ENCODE assay signal across 15 cellular contexts in genomic region chr5:80269991-80270438, GRCh38. TPM values are rescaled to one million over a fixed set of nuclear protein-coding genes. Genes with fewer than 3 reads are reported as not detected.
DNase-seq lines count a peak whose midpoint lies in the region; TF ChIP-seq lines count a peak whose summit lies in the region.
"Had no signal": no experiment of that assay in that cellular context is flagged by ENCODE, and none has a peak within 500 bp of the region (broad histone marks: within the 10 kb centered on the region; RNA-seq: fewer than 3 reads in every experiment).

No MANE protein-coding gene starts in this region.

- H3K4me3 ChIP-seq in GM12865 (ENCODE audit: low read depth, low read length) = no peak overlapping the region
- no peak overlapping the region for H3K4me3 ChIP-seq in OCI-LY7 (ENCODE audit: low read depth, low read length, poor library complexity, severe bottlenecking)
- no peak overlapping the region for H3K4me3 ChIP-seq in stomach
- no peak overlapping the region for H3K4me3 ChIP-seq in brain microvascular endothelial cell (ENCODE audit: low read depth, low read length)
- H3K4me3 ChIP-seq in H7 (ENCODE audit: insufficient read depth, low read depth, low read length) = no peak overlapping the region
- H3K4me3 ChIP-seq: dorsolateral prefrontal cortex had no signal

- H3K79me2 ChIP-seq in OCI-LY7 (ENCODE audit: insufficient read depth, low read depth, low read length) = no peaks in the 10 kb centered on the region

- H3K27me3 ChIP-seq in stomach (no peaks in the 10 kb centered on the region), brain microvascular endothelial cell (replicated peaks) (no peaks in the 10 kb centered on the region), H7 (ENCODE audit: control insufficient read depth, insufficient read depth, low read length) (no peaks in the 10 kb centered on the region)
- H3K27me3 ChIP-seq: dorsolateral prefrontal cortex had no signal

- H3K27ac Mint-ChIP-seq in activated T-cell treated with anti-CD3 and anti-CD28 coated beads, Interleukin-2, amount 50 U/mL, for 24 hours = peak overlapping the region; percentile 88
- peak overlapping the region; percentile 75 for H3K27ac Mint-ChIP-seq in mesothelial cell of epicardium

- peak; percentile 28 for DNase-seq in GM12865 (ENCODE audit: low read depth)
- peak; percentile 30 for DNase-seq in OCI-LY7 (ENCODE audit: low spot score)
- DNase-seq in activated T-cell treated with anti-CD3 and anti-CD28 coated beads, Interleukin-2, amount 50 U/mL, for 24 hours = no peak
- no peak for DNase-seq in mesothelial cell of epicardium (ENCODE audit: low spot score in 2 of 2, unreplicated experiment in 2 of 2)
- no peak for DNase-seq in dermis blood vessel endothelial cell
- no peak for DNase-seq in stomach
- no peak for DNase-seq in brain microvascular endothelial cell
- no peak for DNase-seq in H7
- DNase-seq: dorsolateral prefrontal cortex, EL had no signal

- H3K36me3 ChIP-seq in OCI-LY7 (ENCODE audit: insufficient read depth, low read length) (no peaks in the 10 kb centered on the region), stomach (no peaks in the 10 kb centered on the region), brain microvascular endothelial cell (replicated peaks) (no peaks in the 10 kb centered on the region), H7 (replicated peaks; ENCODE audit: control insufficient read depth, insufficient read depth, low read length) (no peaks in the 10 kb centered on the region)

- no peaks in the 10 kb centered on the region for H4K20me1 ChIP-seq in OCI-LY7 (ENCODE audit: insufficient read depth, low read length)

- H3K9me2 ChIP-seq in OCI-LY7 (ENCODE audit: insufficient read depth, low read length) = no peaks in the 10 kb centered on the region

- CTCF ChIA-PET in OCI-LY7 (lab: Charles Lee; ENCODE audit: unreplicated experiment) = no interaction called here

- no peak overlapping the region for H3K27ac ChIP-seq in OCI-LY7 (ENCODE audit: low read depth, low read length, poor library complexity, severe bottlenecking)
- no peak overlapping the region for H3K27ac ChIP-seq in stomach
- no peak overlapping the region for H3K27ac ChIP-seq in brain microvascular endothelial cell
- H3K27ac ChIP-seq: dorsolateral prefrontal cortex had no signal

- H3K4me1 ChIP-seq in OCI-LY7 (ENCODE audit: insufficient read depth, low read length, poor library complexity, severe bottlenecking) = peaks cover 21% of the 10 kb centered on the region
- peaks cover 0 to 14% (median 5%) of the 10 kb centered on the region in 4 donors for H3K4me1 ChIP-seq in stomach

- peaks cover 33% of the 10 kb centered on the region for H3K4me1 Mint-ChIP-seq in activated T-cell treated with anti-CD3 and anti-CD28 coated beads, Interleukin-2, amount 50 U/mL, for 24 hours (ENCODE audit: low read depth)
- H3K4me1 Mint-ChIP-seq in mesothelial cell of epicardium = peaks cover 21% of the 10 kb centered on the region

- TF ChIP-seq CTCF in GM12865 (IDR thresholded peaks at IDR 0.05; ENCODE audit: insufficient read depth, low read depth, low read length, missing control alignments) (no peak), OCI-LY7 (conservative IDR thresholded peaks at IDR 0.05; ENCODE audit: low read length) (no peak), mesothelial cell of epicardium (IDR thresholded peaks at IDR 0.05; ENCODE audit: unreplicated experiment) (no peak), stomach (IDR thresholded peaks at IDR 0.05) (no peak), brain microvascular endothelial cell (IDR thresholded peaks at IDR 0.05; ENCODE audit: low read depth, low read length, missing control alignments) (no peak)

- in situ Hi-C loops in brain microvascular endothelial cell (cut with HindIII; ENCODE audit: low pct_ligation_motif_present, low sequenced_read_pairs) = no loop called here

- H3K9me3 ChIP-seq in OCI-LY7 (ENCODE audit: low read length) (no peaks in the 10 kb centered on the region), stomach (no peaks in the 10 kb centered on the region)

- intact Hi-C loops in OCI-LY7 (cut with micrococcal nuclease; ENCODE audit: unreplicated experiment) = no loop called here
- intact Hi-C loops in stomach (cut with DNase I; ENCODE audit: low total_unique reads) = loop anchor here (10.0 kb wide), 1 partner anchor 165 kb away; no protein-coding TSS in a partner anchor

- WGBS in stomach, 5 donors = 81 to 86% (median 82%) methylated on average over 8 of the region's 8 CpGs

- POLR2A ChIA-PET in OCI-LY7 (lab: Charles Lee) = interaction anchor here (0.6 to 2.8 kb wide), 2 partner anchors 15 to 316 kb away, joined by 4 to 15 read pairs; partner anchors contain the start of gene SERINC5

- peak overlapping the region; percentile 84 for H2AFZ ChIP-seq in OCI-LY7 (ENCODE audit: low read length)

- H3K36me3 Mint-ChIP-seq in activated T-cell treated with anti-CD3 and anti-CD28 coated beads, Interleukin-2, amount 50 U/mL, for 24 hours (ENCODE audit: low read depth) = no peaks in the 10 kb centered on the region
- no peaks in the 10 kb centered on the region for H3K36me3 Mint-ChIP-seq in mesothelial cell of epicardium

- peak overlapping the region; percentile 35 for H3K4me2 ChIP-seq in OCI-LY7 (ENCODE audit: low read length)

- no peaks in the 10 kb centered on the region for H3K27me3 Mint-ChIP-seq in activated T-cell treated with anti-CD3 and anti-CD28 coated beads, Interleukin-2, amount 50 U/mL, for 24 hours
- H3K27me3 Mint-ChIP-seq in mesothelial cell of epicardium (ENCODE audit: low read depth) = no peaks in the 10 kb centered on the region

- H3K9me3 Mint-ChIP-seq in activated T-cell treated with anti-CD3 and anti-CD28 coated beads, Interleukin-2, amount 50 U/mL, for 24 hours = no peaks in the 10 kb centered on the region
- H3K9me3 Mint-ChIP-seq in mesothelial cell of epicardium = no peaks in the 10 kb centered on the region

- TF ChIP-seq EP300 in stomach (IDR thresholded peaks at IDR 0.05) = no peak

- BruUV-seq in OCI-LY7 (replicated peaks; lab: Mats Ljungman, UMichigan) = no TSS peak

- peak overlapping the region; percentile 39 for H3K4me3 Mint-ChIP-seq in activated T-cell treated with anti-CD3 and anti-CD28 coated beads, Interleukin-2, amount 50 U/mL, for 24 hours
- H3K4me3 Mint-ChIP-seq in mesothelial cell of epicardium = no peak overlapping the region

- TF ChIP-seq POLR2A in stomach (IDR thresholded peaks at IDR 0.05) = no peak

RNA-seq across cellular contexts. Expression of gene SERINC5, which starts 14.2 kb away (rescaled TPM):
- 21.6 and 31.2 TPM in 2 replicates for total RNA-seq in OCI-LY7 (2014; rRNA removed; shearing (Covaris generic))
- 87.9 and 92.1 TPM in 2 replicates for total RNA-seq in OCI-LY7 (2022)
- total RNA-seq in mesothelial cell of epicardium = 87.6 to 91.0 TPM (median 89.5 TPM) in 3 replicates
- total RNA-seq in dermis blood vessel endothelial cell = 14.8 and 16.2 TPM in 2 replicates
- 10 to 100 TPM; 16.9 to 71.4 (median 34.3) TPM for total RNA-seq in stomach
- polyA plus RNA-seq in stomach = 1 to 10 TPM; 2.4 to 5.0 (median 3.3) TPM
- 40.7 and 62.7 TPM in 2 replicates for total RNA-seq in H7 (2014; rRNA removed; shearing (Covaris generic))

RNA-seq across cellular contexts. Expression of gene SPZ1, which starts 49.8 kb away (rescaled TPM):
- total RNA-seq in OCI-LY7 (2014; rRNA removed; shearing (Covaris generic)) = not detected in 2 replicates
- not detected in 2 replicates for total RNA-seq in OCI-LY7 (2022)
- total RNA-seq in mesothelial cell of epicardium = not detected in 3 replicates
- total RNA-seq in dermis blood vessel endothelial cell = not detected in 2 replicates
- total RNA-seq in stomach = not detected
- not detected for polyA plus RNA-seq in stomach
- not detected in 2 replicates for total RNA-seq in H7 (2014; rRNA removed; shearing (Covaris generic))
- total RNA-seq: dorsolateral prefrontal cortex, left lobe of liver, myocyte, pulmonary artery endothelial cell, Right ventricle myocardium inferior, ureter had no signal

Comparison
In these comparisons a context has a peak if more than half of its experiments do, and no peak if none do; other contexts are left out.
1. DNase-seq: peak in GM12865 (single experiment) and OCI-LY7 (single experiment); none in activated T-cell treated with anti-CD3 and anti-CD28 coated beads, Interleukin-2, amount 50 U/mL, for 24 hours (single experiment), mesothelial cell of epicardium (0 of 2), dermis blood vessel endothelial cell (single experiment), stomach (single experiment), brain microvascular endothelial cell (single experiment) and H7 (single experiment).